1 cellular context compared by ENCODE assay signal in genomic region chrX:305781-306613, GRCh38.
TF ChIP-seq lines count a peak whose summit lies in the region.

No MANE protein-coding gene starts in this region.

TF ChIP-seq in WTC11, 78 proteins besides CTCF, POLR2A, EP300 and RAD21:
- TF ChIP-seq ZNF121 (CRISPR knock-in tag; IDR thresholded peaks at IDR 0.05) = peak; percentile 50; the same call in 1 of the 2 replicates
- 0 out of 2 replicates have a peak, but pooled peaks have one; percentile 21 for TF ChIP-seq NFATC4 (CRISPR knock-in tag; IDR thresholded peaks at IDR 0.05)
- TF ChIP-seq GTF2I (CRISPR knock-in tag; conservative IDR thresholded peaks at IDR 0.05) = peak; percentile 74; the same call in 1 of the 2 replicates
